ENCODE assay signal across 1 cellular context in genomic region chr19:38949580-38950367, GRCh38.
TF ChIP-seq lines count a peak whose summit lies in the region.

No MANE protein-coding gene starts in this region.

TF ChIP-seq in HepG2, 621 proteins besides CTCF, POLR2A, EP300 and RAD21:
- TF ChIP-seq POLR2AphosphoS5 (IDR thresholded peaks at IDR 0.05; ENCODE audit: low read depth, low read length), result peak; percentile 20; the same call in 1 of the 2 replicates
- TF ChIP-seq ZBTB42 (CRISPR knock-in tag; IDR thresholded peaks at IDR 0.05), result no peak
- no peak for TF ChIP-seq TBP (CRISPR knock-in tag; IDR thresholded peaks at IDR 0.05)
- 0 out of 2 replicates have a peak, but pooled peaks have one; percentile 64 for TF ChIP-seq ZC3H13 (CRISPR knock-in tag; IDR thresholded peaks at IDR 0.05)
- peak; percentile 44; the same call in 1 of the 2 replicates for TF ChIP-seq RBFOX2 (IDR thresholded peaks at IDR 0.05; ENCODE audit: low read depth, low read length)
- no peak for TF ChIP-seq ZNF776 (CRISPR knock-in tag; IDR thresholded peaks at IDR 0.05)
- no peak for TF ChIP-seq NFRKB (IDR thresholded peaks at IDR 0.05)
- TF ChIP-seq SSRP1 (CRISPR knock-in tag; IDR thresholded peaks at IDR 0.05), result no peak
- peak; percentile 97 for TF ChIP-seq AGO2 (optimal IDR thresholded peaks at IDR 0.05; ENCODE audit: low read depth, low read length)
- peak; percentile 57; the same call in 1 of the 2 replicates for TF ChIP-seq HOXA3 (CRISPR knock-in tag; IDR thresholded peaks at IDR 0.05)
- no peak for TF ChIP-seq SP5 (CRISPR knock-in tag; IDR thresholded peaks at IDR 0.05; ENCODE audit: borderline replicate concordance, low read depth)
- TF ChIP-seq MED13 (CRISPR knock-in tag; IDR thresholded peaks at IDR 0.05), result no peak
